16 cellular contexts compared by ENCODE assay signal in the genomic region with DNA sequence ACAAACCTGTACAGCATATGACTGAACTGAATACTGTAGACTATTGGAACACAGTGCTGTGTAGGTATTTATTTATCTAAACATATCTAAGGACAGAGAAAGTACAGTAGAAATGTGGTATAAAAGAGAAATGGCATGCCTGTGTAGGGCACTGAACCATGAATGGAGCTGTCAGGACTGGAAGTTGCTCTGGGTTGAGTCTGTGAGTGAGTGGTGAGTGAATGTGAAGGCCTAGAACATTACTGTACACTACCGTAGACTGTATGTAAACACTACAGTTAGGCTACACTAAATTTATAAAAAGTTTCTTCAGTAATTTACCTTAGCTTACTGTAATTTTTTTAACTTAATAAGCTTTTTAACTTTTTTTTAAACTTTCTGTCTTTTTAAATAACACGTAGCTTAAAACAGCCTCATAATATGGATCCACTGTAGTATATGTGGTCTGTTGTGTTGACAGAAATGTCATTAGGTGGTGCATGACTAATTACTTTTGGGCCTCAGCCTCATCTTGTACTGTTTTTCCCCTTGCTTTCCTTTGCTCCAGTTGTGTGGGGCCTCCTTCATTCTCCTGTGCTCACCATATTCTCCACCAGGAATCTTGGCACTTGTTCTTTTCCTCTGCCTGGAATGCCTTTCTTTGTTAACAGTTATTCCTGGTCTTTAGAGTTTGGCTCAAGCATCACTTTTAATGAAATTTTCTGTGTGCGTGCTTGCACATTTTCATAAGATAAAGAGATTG. TPM values are rescaled to one million over a fixed set of nuclear protein-coding genes. Genes with fewer than 3 reads are reported as not detected.
A peak's percentile ranks its signal among the peaks of the same experiment; 100 is the strongest.
DNase-seq lines count a peak whose midpoint lies in the region; ATAC-seq, FAIRE-seq and TF ChIP-seq lines count a peak whose summit lies in the region.
"Had no signal": no experiment of that assay in that cellular context is flagged by ENCODE, and none has a peak within 500 bp of the region (broad histone marks: within the 10 kb centered on the region; RNA-seq: fewer than 3 reads in every experiment).

No MANE protein-coding gene starts in this region.

- H3K79me2 ChIP-seq in SK-N-SH (ENCODE audit: insufficient read depth), result peaks cover 100% of the 10 kb centered on the region
- H3K79me2 ChIP-seq in H1 (ENCODE audit: control insufficient read depth in 1 of 2, insufficient read depth in 2 of 2, low read length in 2 of 2), result peaks cover 66 to 99% of the 10 kb centered on the region in 2 experiments

- peaks cover 95% of the 10 kb centered on the region for H4K20me1 ChIP-seq in SK-N-SH (ENCODE audit: insufficient read depth)
- H4K20me1 ChIP-seq in H1 (replicated peaks in 1 of 2; ENCODE audit: control insufficient read depth in 1 of 2, insufficient read depth in 2 of 2, low read length in 2 of 2), result peaks cover 15 to 17% of the 10 kb centered on the region in 2 experiments

- TF ChIP-seq CTCF in SK-N-SH (IDR thresholded peaks at IDR 0.05) (no peak), H1 (IDR thresholded peaks at IDR 0.05; ENCODE audit: control extremely low read depth in 1 of 3, insufficient read depth in 1 of 3, low read depth in 1 of 3, low read length in 3 of 3) (no peak), nephron (IDR thresholded peaks at IDR 0.05; ENCODE audit: unreplicated experiment in 3 of 3) (no peak)

- no peak for ATAC-seq in HG03342 (IDR thresholded peaks at IDR 0.05; ENCODE audit: unreplicated experiment)
- ATAC-seq: activated CD4-positive, CD25-positive, alpha-beta regulatory T cell treated with anti-CD3 and anti-CD28 coated beads, Interleukin-2, amount 50 U/mL, for 24 hours; effector memory CD8-positive, alpha-beta T cell; HepG2 had no signal

- H2BK5ac ChIP-seq in H1 (ENCODE audit: low read depth, low read length), result no peak overlapping the region

- no peak overlapping the region for H3K9ac ChIP-seq in SK-N-SH
- no peak overlapping the region for H3K9ac ChIP-seq in H1 (replicated peaks in 1 of 4; ENCODE audit: extremely low read depth in 1 of 4, low read depth in 3 of 4, low read length in 3 of 4)

- no peak overlapping the region for H2BK12ac ChIP-seq in H1 (ENCODE audit: low read depth, low read length)

- 0 out of 2 replicates have a peak overlapping the region, but pooled peaks have one; percentile 18 for H3K4me2 ChIP-seq in SK-N-SH
- no peak overlapping the region for H3K4me2 ChIP-seq in H1 (ENCODE audit: insufficient read depth in 1 of 2, low read depth in 2 of 2, low read length in 2 of 2)

- H2BK20ac ChIP-seq in H1 (ENCODE audit: low read length), result no peak overlapping the region

- peak overlapping the region; percentile 74 to 92 (median 81) for H3K27ac Mint-ChIP-seq in nephron
- H3K27ac Mint-ChIP-seq: effector memory CD8-positive, alpha-beta T cell; memory B cell had no signal

- H3K27me3 Mint-ChIP-seq in nephron (ENCODE audit: low read depth), result no peaks in the 10 kb centered on the region
- H3K27me3 Mint-ChIP-seq: effector memory CD8-positive, alpha-beta T cell; memory B cell had no signal

- H3K18ac ChIP-seq in H1 (ENCODE audit: extremely low read depth, low read length), result no peak overlapping the region

- H3K4me1 Mint-ChIP-seq in nephron, result peaks cover 41% of the 10 kb centered on the region

- H2AK5ac ChIP-seq in H1 (ENCODE audit: low read depth, low read length), result no peak overlapping the region

- H3K27me3 ChIP-seq in SK-N-SH (ENCODE audit: insufficient read depth) (no peaks in the 10 kb centered on the region), H1 (replicated peaks in 1 of 4; ENCODE audit: control insufficient read depth in 3 of 4, extremely low read depth in 1 of 4, insufficient read depth in 3 of 4, low read length in 3 of 4) (no peaks in the 10 kb centered on the region)
- H3K27me3 ChIP-seq: suprapubic skin had no signal

- 66% methylated on average over 3 of the region's 3 CpGs for WGBS in SK-N-SH (ENCODE audit: low lambda C conversion rate)
- WGBS in H1 (ENCODE audit: extremely low coverage in 1 of 2, insufficient coverage in 1 of 2, insufficient read length in 1 of 2, insufficient replicate concordance in 2 of 2, low coverage in 1 of 2, low lambda C conversion rate in 2 of 2, missing lambda C conversion rate in 1 of 2), 2 experiments, result 85% methylated on average over 3 of the region's 3 CpGs; no CpG with 5 or more reads in 1 of the 2 experiments

- POLR2A ChIA-PET in SK-N-SH (lab: Yijun Ruan, JAX), result no interaction called here
- POLR2A ChIA-PET in H1 (lab: Charles Lee; ENCODE audit: partially characterized antibody), result interaction anchor here (0.7 to 2.8 kb wide), 7 partner anchors 9 to 194 kb away, joined by 3 to 12 read pairs (median 4); no protein-coding TSS in a partner anchor

- no peak for TF ChIP-seq RAD21 in SK-N-SH (IDR thresholded peaks at IDR 0.05; ENCODE audit: low read length)
- TF ChIP-seq RAD21 in H1 (IDR thresholded peaks at IDR 0.05 in 1 of 2, conservative IDR thresholded peaks at IDR 0.05 in 1 of 2; ENCODE audit: low read depth in 2 of 2, low read length in 2 of 2), result no peak

- H3K4ac ChIP-seq in H1 (replicated peaks; ENCODE audit: insufficient read length, low read depth, low read length), result no peak overlapping the region

- no peak for FAIRE-seq in H1 (lab: Jason Lieb, UNC)
- FAIRE-seq: HepG2 had no signal

- no peak overlapping the region for H3K4me3 Mint-ChIP-seq in nephron
- H3K4me3 Mint-ChIP-seq: effector memory CD8-positive, alpha-beta T cell; memory B cell had no signal

- no peak overlapping the region for H2BK120ac ChIP-seq in H1 (replicated peaks; ENCODE audit: low read depth, low read length)

- H3K9me2 ChIP-seq in SK-N-SH, result no peaks in the 10 kb centered on the region

- H4K5ac ChIP-seq in H1 (ENCODE audit: insufficient read length, low read depth, low read length), result no peak overlapping the region

- CTCF ChIA-PET in SK-N-SH (lab: Yijun Ruan, JAX) (no interaction called here), H1 (lab: Charles Lee; ENCODE audit: partially characterized antibody) (interaction anchor here (0.8 to 1.9 kb wide), 4 partner anchors 17 to 137 kb away, joined by 3 to 5 read pairs (median 4); a partner anchor contains a TSS)

- no peak overlapping the region for H2BK15ac ChIP-seq in H1 (ENCODE audit: low read length)

- H3K27ac ChIP-seq in SK-N-SH (ENCODE audit: low read depth in 2 of 2, low read length in 1 of 2), result peak overlapping the region in 1 of 2 experiments; percentile 15; a peak in 1 of 4 replicates
- H3K27ac ChIP-seq in H1 (ENCODE audit: low read depth, low read length), result no peak overlapping the region
- H3K27ac ChIP-seq: suprapubic skin had no signal

- no peak overlapping the region for H3K56ac ChIP-seq in H1 (replicated peaks; ENCODE audit: insufficient read length, low read depth, low read length)

- peaks cover 61% of the 10 kb centered on the region for H3K36me3 Mint-ChIP-seq in nephron (ENCODE audit: low read depth)

- no peaks in the 10 kb centered on the region; the same call in 1 of the 2 replicates for H3K23me2 ChIP-seq in H1 (ENCODE audit: low read depth, low read length)

- H3K14ac ChIP-seq in H1 (ENCODE audit: insufficient read length), result no peak overlapping the region

- H3K4me1 ChIP-seq in SK-N-SH (ENCODE audit: control insufficient read depth in 1 of 2, insufficient read depth in 2 of 2, low read depth in 1 of 2, low read length in 1 of 2), result peaks cover 15 to 29% of the 10 kb centered on the region in 2 experiments; a peak in 3 of 4 replicates
- peaks cover 2 to 11% (median 8%) of the 10 kb centered on the region in 4 experiments; a peak in 4 of 7 replicates for H3K4me1 ChIP-seq in H1 (replicated peaks in 1 of 4; ENCODE audit: control insufficient read depth in 3 of 4, insufficient read depth in 4 of 4, low read length in 3 of 4)

- H4K8ac ChIP-seq in H1 (ENCODE audit: extremely low read depth, insufficient read depth, low read length), result no peak overlapping the region

- H3K23ac ChIP-seq in H1 (ENCODE audit: insufficient read length), result no peak overlapping the region

- no peaks in the 10 kb centered on the region for H3K9me3 Mint-ChIP-seq in nephron
- H3K9me3 Mint-ChIP-seq: effector memory CD8-positive, alpha-beta T cell; memory B cell had no signal

- TF ChIP-seq EP300 in SK-N-SH (IDR thresholded peaks at IDR 0.05; ENCODE audit: borderline replicate concordance in 1 of 2, low read depth in 1 of 2, low read length in 1 of 2) (no peak), H1 (IDR thresholded peaks at IDR 0.05; ENCODE audit: borderline replicate concordance in 1 of 2, low read depth in 2 of 2, low read length in 2 of 2) (no peak)

- H2AFZ ChIP-seq in SK-N-SH (ENCODE audit: low read depth), result no peak overlapping the region
- no peak overlapping the region for H2AFZ ChIP-seq in H1 (ENCODE audit: low read length)

- H3K4me3 ChIP-seq in SK-N-SH (ENCODE audit: low read depth in 2 of 2, low read length in 1 of 2) (no peak overlapping the region), H1 (ENCODE audit: extremely low read depth in 1 of 4, insufficient read depth in 2 of 4, low read depth in 3 of 4, low read length in 4 of 4) (no peak overlapping the region)
- H3K4me3 ChIP-seq: suprapubic skin had no signal

- DNase-seq in EL (peak; percentile 53), SK-N-SH (no peak), H1 (ENCODE audit: low read depth in 1 of 2, low spot score in 2 of 2) (peak in 1 of 2 experiments; percentile 33), NCI-H345 treated with DMSO at 0.1 percent for 48 hours (lab: John Stamatoyannopoulos, UW; ENCODE audit: unreplicated experiment) (no peak), NCI-H1436 treated with DMSO at 0.1 percent for 48 hours (lab: John Stamatoyannopoulos, UW) (no peak), iPS-NIHi7 (ENCODE audit: extremely low spot score) (no peak)
- DNase-seq: C1 segment of cervical spinal cord; effector memory CD8-positive, alpha-beta T cell; H7; stimulated activated CD4-positive, alpha-beta T cell treated with anti-CD3 and anti-CD28 coated beads, Interleukin-2, amount 100 ng/mL, for 24 hours had no signal

- peak in 1 of 2 experiments; percentile 18; a peak in 1 of 3 replicates for TF ChIP-seq POLR2A in H1 (IDR thresholded peaks at IDR 0.05; ENCODE audit: control extremely low read depth in 1 of 2, low read depth in 2 of 2, low read length in 2 of 2)

- H4K91ac ChIP-seq in H1 (replicated peaks; ENCODE audit: insufficient read length, low read length), result no peak overlapping the region

- H3K9me3 ChIP-seq in SK-N-SH, result no peaks in the 10 kb centered on the region
- no peaks in the 10 kb centered on the region for H3K9me3 ChIP-seq in H1 (ENCODE audit: insufficient read depth in 2 of 2, low read depth in 1 of 2, low read length in 1 of 2)
- H3K9me3 ChIP-seq: suprapubic skin had no signal

- H3K36me3 ChIP-seq in SK-N-SH (replicated peaks in 1 of 2; ENCODE audit: control insufficient read depth in 1 of 2, insufficient read depth in 2 of 2, low read length in 1 of 2) (peaks cover 0 to 19% of the 10 kb centered on the region in 2 experiments), H1 (ENCODE audit: control insufficient read depth in 2 of 4, insufficient read depth in 4 of 4, low read length in 3 of 4) (peaks cover 0 to 6% (median 2%) of the 10 kb centered on the region in 4 experiments; a peak in 4 of 8 replicates)
- H3K36me3 ChIP-seq: suprapubic skin had no signal

- peaks cover 8% of the 10 kb centered on the region for H3K79me1 ChIP-seq in H1 (ENCODE audit: low read depth, low read length)

- peaks cover 24% of the 10 kb centered on the region for H3F3A ChIP-seq in SK-N-SH (replicated peaks; ENCODE audit: insufficient read depth)

RNA-seq across cellular contexts. Expression of a gene that starts 8.8 kb away (rescaled TPM):
- polyA plus RNA-seq in SK-N-SH (2012; rRNA removed) (35.8 and 47.2 TPM in 2 replicates), H1 (2011; rRNA removed) (38.3 and 69.9 TPM in 2 replicates)
- 52.9 and 54.4 TPM in 2 replicates for polyA plus RNA-seq in SK-N-SH (2012; cell fraction: cytosol; rRNA removed)
- 45.4 and 95.6 TPM in 2 replicates for polyA plus RNA-seq in SK-N-SH (2012; cell fraction: nucleus; rRNA removed)
- total RNA-seq in H1 (2021; fragmentation: NEBNext Ultra II Directional; extraction: Animal tissue kit (Norgen Biotek cat#: 25700)), result 139 and 143 TPM in 2 replicates
- 68.6 TPM for polyA plus RNA-seq in H1 (2011; cell fraction: cytosol; rRNA removed)
- 29.1 TPM for polyA plus RNA-seq in H1 (2011; cell fraction: nucleus; rRNA removed)
- 51.7 to 79.7 TPM (median 59.9 TPM) in 4 replicates for polyA plus RNA-seq in H1 (2012, experiment 1 of 2)
- polyA plus RNA-seq in H1 (2012, experiment 2 of 2), result 7.1 TPM
- polyA plus RNA-seq in H1 (2013, experiment 1 of 2), result 55.2 TPM
- 58.5 TPM for polyA plus RNA-seq in H1 (2013, experiment 2 of 2)
- 107 and 126 TPM in 2 replicates for polyA minus RNA-seq in H1 (2011; rRNA and poly(A)+ RNA removed)
- polyA minus RNA-seq in H1 (2011; cell fraction: cytosol; rRNA and poly(A)+ RNA removed), result 39.2 TPM
- polyA minus RNA-seq in H1 (2011; cell fraction: nucleus; rRNA and poly(A)+ RNA removed), result 41.7 TPM
